In the genomic region with DNA sequence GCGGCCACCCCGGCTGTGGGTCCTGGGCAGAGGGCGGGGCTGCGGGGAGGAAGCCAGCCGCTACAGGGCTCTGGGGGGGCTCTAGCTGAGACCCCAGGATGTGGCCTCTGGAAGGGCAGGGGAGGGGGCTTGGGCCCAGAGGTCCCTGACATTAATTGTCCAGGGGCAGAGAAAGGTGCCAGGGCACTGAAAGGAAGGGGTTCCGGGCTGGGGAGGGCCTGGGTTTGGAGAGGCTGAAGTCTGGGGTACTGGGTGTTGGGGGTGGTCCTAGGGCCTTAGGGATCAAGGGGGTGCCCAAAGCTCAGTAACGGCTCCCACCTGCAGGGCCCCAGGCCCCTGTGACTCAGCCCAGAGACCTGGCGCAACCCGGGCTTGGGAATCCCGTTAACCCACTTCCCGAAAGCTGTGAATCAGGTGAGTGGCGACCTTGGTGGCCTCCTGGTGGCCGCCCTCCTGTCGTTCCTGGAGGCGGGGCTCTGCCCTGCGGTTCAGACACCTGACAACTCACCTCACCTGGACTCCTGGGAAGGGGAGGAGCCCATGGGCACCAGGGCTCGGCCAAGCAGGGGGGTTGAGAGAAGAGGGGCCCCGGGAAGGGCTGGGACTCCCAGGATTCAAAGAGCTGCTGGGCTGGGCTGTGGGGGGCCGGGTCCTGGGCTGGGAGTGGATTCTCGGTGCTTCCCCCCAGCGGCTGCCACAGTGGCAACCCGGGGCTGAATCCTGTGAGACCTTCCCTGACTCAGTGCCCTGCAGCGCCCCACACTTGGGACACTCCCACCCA, we compare ENCODE assay signal across 1 cellular context.
TF ChIP-seq lines count a peak whose summit lies in the region.

No MANE protein-coding gene starts in this region.

TF ChIP-seq in HepG2, 621 proteins besides CTCF, POLR2A, EP300 and RAD21 (continued from another document):
- TF ChIP-seq, protein P1, sequence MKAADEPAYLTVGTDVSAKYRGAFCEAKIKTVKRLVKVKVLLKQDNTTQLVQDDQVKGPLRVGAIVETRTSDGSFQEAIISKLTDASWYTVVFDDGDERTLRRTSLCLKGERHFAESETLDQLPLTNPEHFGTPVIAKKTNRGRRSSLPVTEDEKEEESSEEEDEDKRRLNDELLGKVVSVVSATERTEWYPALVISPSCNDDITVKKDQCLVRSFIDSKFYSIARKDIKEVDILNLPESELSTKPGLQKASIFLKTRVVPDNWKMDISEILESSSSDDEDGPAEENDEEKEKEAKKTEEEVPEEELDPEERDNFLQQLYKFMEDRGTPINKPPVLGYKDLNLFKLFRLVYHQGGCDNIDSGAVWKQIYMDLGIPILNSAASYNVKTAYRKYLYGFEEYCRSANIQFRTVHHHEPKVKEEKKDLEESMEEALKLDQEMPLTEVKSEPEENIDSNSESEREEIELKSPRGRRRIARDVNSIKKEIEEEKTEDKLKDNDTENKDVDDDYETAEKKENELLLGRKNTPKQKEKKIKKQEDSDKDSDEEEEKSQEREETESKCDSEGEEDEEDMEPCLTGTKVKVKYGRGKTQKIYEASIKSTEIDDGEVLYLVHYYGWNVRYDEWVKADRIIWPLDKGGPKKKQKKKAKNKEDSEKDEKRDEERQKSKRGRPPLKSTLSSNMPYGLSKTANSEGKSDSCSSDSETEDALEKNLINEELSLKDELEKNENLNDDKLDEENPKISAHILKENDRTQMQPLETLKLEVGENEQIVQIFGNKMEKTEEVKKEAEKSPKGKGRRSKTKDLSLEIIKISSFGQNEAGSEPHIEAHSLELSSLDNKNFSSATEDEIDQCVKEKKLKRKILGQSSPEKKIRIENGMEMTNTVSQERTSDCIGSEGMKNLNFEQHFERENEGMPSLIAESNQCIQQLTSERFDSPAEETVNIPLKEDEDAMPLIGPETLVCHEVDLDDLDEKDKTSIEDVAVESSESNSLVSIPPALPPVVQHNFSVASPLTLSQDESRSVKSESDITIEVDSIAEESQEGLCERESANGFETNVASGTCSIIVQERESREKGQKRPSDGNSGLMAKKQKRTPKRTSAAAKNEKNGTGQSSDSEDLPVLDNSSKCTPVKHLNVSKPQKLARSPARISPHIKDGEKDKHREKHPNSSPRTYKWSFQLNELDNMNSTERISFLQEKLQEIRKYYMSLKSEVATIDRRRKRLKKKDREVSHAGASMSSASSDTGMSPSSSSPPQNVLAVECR (CRISPR knock-in tag; IDR thresholded peaks at IDR 0.05; ENCODE audit: borderline replicate concordance) = no peak
- TF ChIP-seq ZNF549 (CRISPR knock-in tag; IDR thresholded peaks at IDR 0.05) = no peak
- TF ChIP-seq, protein P2, sequence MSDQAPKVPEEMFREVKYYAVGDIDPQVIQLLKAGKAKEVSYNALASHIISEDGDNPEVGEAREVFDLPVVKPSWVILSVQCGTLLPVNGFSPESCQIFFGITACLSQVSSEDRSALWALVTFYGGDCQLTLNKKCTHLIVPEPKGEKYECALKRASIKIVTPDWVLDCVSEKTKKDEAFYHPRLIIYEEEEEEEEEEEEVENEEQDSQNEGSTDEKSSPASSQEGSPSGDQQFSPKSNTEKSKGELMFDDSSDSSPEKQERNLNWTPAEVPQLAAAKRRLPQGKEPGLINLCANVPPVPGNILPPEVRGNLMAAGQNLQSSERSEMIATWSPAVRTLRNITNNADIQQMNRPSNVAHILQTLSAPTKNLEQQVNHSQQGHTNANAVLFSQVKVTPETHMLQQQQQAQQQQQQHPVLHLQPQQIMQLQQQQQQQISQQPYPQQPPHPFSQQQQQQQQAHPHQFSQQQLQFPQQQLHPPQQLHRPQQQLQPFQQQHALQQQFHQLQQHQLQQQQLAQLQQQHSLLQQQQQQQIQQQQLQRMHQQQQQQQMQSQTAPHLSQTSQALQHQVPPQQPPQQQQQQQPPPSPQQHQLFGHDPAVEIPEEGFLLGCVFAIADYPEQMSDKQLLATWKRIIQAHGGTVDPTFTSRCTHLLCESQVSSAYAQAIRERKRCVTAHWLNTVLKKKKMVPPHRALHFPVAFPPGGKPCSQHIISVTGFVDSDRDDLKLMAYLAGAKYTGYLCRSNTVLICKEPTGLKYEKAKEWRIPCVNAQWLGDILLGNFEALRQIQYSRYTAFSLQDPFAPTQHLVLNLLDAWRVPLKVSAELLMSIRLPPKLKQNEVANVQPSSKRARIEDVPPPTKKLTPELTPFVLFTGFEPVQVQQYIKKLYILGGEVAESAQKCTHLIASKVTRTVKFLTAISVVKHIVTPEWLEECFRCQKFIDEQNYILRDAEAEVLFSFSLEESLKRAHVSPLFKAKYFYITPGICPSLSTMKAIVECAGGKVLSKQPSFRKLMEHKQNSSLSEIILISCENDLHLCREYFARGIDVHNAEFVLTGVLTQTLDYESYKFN (CRISPR knock-in tag; conservative IDR thresholded peaks at IDR 0.05) = no peak
- no peak for TF ChIP-seq ZSCAN31 (CRISPR knock-in tag; IDR thresholded peaks at IDR 0.05; ENCODE audit: low read depth)
- no peak for TF ChIP-seq POGZ (CRISPR knock-in tag; IDR thresholded peaks at IDR 0.05)
- TF ChIP-seq ZFP36L1 (CRISPR knock-in tag; IDR thresholded peaks at IDR 0.05) = no peak
- TF ChIP-seq, protein P3, sequence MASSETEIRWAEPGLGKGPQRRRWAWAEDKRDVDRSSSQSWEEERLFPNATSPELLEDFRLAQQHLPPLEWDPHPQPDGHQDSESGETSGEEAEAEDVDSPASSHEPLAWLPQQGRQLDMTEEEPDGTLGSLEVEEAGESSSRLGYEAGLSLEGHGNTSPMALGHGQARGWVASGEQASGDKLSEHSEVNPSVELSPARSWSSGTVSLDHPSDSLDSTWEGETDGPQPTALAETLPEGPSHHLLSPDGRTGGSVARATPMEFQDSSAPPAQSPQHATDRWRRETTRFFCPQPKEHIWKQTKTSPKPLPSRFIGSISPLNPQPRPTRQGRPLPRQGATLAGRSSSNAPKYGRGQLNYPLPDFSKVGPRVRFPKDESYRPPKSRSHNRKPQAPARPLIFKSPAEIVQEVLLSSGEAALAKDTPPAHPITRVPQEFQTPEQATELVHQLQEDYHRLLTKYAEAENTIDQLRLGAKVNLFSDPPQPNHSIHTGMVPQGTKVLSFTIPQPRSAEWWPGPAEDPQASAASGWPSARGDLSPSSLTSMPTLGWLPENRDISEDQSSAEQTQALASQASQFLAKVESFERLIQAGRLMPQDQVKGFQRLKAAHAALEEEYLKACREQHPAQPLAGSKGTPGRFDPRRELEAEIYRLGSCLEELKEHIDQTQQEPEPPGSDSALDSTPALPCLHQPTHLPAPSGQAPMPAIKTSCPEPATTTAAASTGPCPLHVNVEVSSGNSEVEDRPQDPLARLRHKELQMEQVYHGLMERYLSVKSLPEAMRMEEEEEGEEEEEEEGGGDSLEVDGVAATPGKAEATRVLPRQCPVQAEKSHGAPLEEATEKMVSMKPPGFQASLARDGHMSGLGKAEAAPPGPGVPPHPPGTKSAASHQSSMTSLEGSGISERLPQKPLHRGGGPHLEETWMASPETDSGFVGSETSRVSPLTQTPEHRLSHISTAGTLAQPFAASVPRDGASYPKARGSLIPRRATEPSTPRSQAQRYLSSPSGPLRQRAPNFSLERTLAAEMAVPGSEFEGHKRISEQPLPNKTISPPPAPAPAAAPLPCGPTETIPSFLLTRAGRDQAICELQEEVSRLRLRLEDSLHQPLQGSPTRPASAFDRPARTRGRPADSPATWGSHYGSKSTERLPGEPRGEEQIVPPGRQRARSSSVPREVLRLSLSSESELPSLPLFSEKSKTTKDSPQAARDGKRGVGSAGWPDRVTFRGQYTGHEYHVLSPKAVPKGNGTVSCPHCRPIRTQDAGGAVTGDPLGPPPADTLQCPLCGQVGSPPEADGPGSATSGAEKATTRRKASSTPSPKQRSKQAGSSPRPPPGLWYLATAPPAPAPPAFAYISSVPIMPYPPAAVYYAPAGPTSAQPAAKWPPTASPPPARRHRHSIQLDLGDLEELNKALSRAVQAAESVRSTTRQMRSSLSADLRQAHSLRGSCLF (CRISPR knock-in tag; IDR thresholded peaks at IDR 0.05; ENCODE audit: borderline replicate concordance) = no peak
- TF ChIP-seq FOXO1 (CRISPR knock-in tag; IDR thresholded peaks at IDR 0.05) = no peak
- no peak for TF ChIP-seq ZNF30 (CRISPR knock-in tag; IDR thresholded peaks at IDR 0.05)
- 0 out of 2 replicates have a peak, but pooled peaks have one; percentile 17 for TF ChIP-seq ELF3 (CRISPR knock-in tag; IDR thresholded peaks at IDR 0.05)
- peak; percentile 31; the same call in 1 of the 2 replicates for TF ChIP-seq TBX2 (CRISPR knock-in tag; IDR thresholded peaks at IDR 0.05; ENCODE audit: borderline replicate concordance)
- no peak for TF ChIP-seq ZNF274 (CRISPR knock-in tag; IDR thresholded peaks at IDR 0.05)
- peak; percentile 8; the same call in 1 of the 2 replicates for TF ChIP-seq CEBPB (IDR thresholded peaks at IDR 0.05; ENCODE audit: borderline replicate concordance, low read depth, low read length)
